ENCODE assay signal across 8 cellular contexts in the genomic region with DNA sequence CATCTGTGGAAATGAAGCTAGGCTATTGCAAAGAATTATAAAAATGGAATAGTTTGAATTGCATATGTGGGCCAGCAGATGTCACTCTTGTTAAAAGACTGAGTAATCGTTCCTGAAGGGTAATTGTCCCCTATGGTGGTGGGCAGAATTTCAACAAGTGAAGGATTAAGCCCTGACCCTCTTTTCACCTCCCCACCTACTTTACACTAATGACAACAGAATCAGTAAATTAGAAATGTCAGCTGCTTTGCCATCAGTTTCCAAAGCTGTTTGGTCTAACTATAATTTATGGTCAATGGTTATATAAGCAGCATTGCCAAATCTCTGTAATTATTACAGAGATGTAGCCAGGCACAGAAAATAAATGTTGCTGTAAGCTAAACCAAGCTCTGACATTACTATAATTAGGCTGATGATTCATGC.
DNase-seq lines count a peak whose midpoint lies in the region; ATAC-seq, FAIRE-seq and TF ChIP-seq lines count a peak whose summit lies in the region.

No MANE protein-coding gene starts in this region.

- intact Hi-C loops in uterus (cut with DNase I; ENCODE audit: low total_unique reads) = no loop called here

- ATAC-seq in GM21381 (IDR thresholded peaks at IDR 0.05; ENCODE audit: unreplicated experiment) = peak; percentile 72

- H3K27ac ChIP-seq in uterus = no peak overlapping the region
- no peak overlapping the region for H3K27ac ChIP-seq in coronary artery

- no peak for TF ChIP-seq POLR2A in uterus (IDR thresholded peaks at IDR 0.05)

- DNase-seq in COR-L47 (lab: John Stamatoyannopoulos, UW) (peak; percentile 88), LNCaP clone FGC (ENCODE audit: low read depth) (no peak), RKO (ENCODE audit: low spot score) (peak; percentile 69), T-helper 2 cell (no peak), uterus (no peak), coronary artery (ENCODE audit: low spot score) (no peak)

- no peaks in the 10 kb centered on the region for H3K9me3 ChIP-seq in uterus

- peak; percentile 95 for FAIRE-seq in islet of Langerhans (lab: Jason Lieb, UNC)

- TF ChIP-seq CTCF in LNCaP clone FGC (IDR thresholded peaks at IDR 0.05; ENCODE audit: control insufficient read depth, extremely low read depth, insufficient read depth) = peak; percentile 71
- no peak for TF ChIP-seq CTCF in uterus (IDR thresholded peaks at IDR 0.05)
- no peak for TF ChIP-seq CTCF in coronary artery (IDR thresholded peaks at IDR 0.05)

- no peaks in the 10 kb centered on the region for H3K27me3 ChIP-seq in uterus

- no peaks in the 10 kb centered on the region for H3K36me3 ChIP-seq in uterus

- H3K4me3 ChIP-seq in LNCaP clone FGC (ENCODE audit: low read depth, low read length) (no peak overlapping the region), uterus (no peak overlapping the region), coronary artery (no peak overlapping the region)

- no peaks in the 10 kb centered on the region for H3K4me1 ChIP-seq in uterus

Comparison
In these comparisons a context has a peak if more than half of its experiments do, and no peak if none do; other contexts are left out.
1. DNase-seq: peak in COR-L47 (single experiment) and RKO (single experiment); none in LNCaP clone FGC (single experiment), T-helper 2 cell (0 of 5), uterus (0 of 2) and coronary artery (single experiment).